Comparison of ENCODE assay signal across 26 cellular contexts in genomic region chr3:47337656-47338055, GRCh38.
"Had no signal": no experiment of that assay in that cellular context is flagged by ENCODE, and none has a peak within 500 bp of the region (broad histone marks: within the 10 kb centered on the region; RNA-seq: fewer than 3 reads in every experiment).

No MANE protein-coding gene starts in this region.

- H3K4me1 Mint-ChIP-seq: activated CD4-positive, alpha-beta T cell treated with anti-CD3 and anti-CD28 coated beads for 36 hours; activated naive CD4-positive, alpha-beta T cell treated with anti-CD3 and anti-CD28 coated beads, Interleukin-2, amount 10 ng/mL, durations not matched to agents 7 days and 5 days; endodermal cell had no signal

- H3K27ac Mint-ChIP-seq: activated CD4-positive, alpha-beta T cell treated with anti-CD3 and anti-CD28 coated beads for 36 hours; activated naive CD4-positive, alpha-beta T cell treated with anti-CD3 and anti-CD28 coated beads, Interleukin-2, amount 10 ng/mL, durations not matched to agents 7 days and 5 days; activated T-helper 1 cell treated with anti-CD3 and anti-CD28 coated beads, Interleukin-12 subunit alpha, Interleukin-12 subunit beta, Interleukin-2, Interleukin-4 antibody, amounts not matched to agents 30 ng/mL and 10 ng/mL and 1 ng/mL, durations not matched to agents 14 hours and 24 hours and 36 hours; endodermal cell; progenitor cell of endocrine pancreas; T-helper 1 cell treated with Interleukin-12 subunit alpha and Interleukin-12 subunit beta and Interleukin-4 antibody, amounts not matched to agents 30 μg/mL and 1 μg/mL, for 36 hours had no signal

- H3K27me3 Mint-ChIP-seq: activated CD4-positive, alpha-beta T cell treated with anti-CD3 and anti-CD28 coated beads for 36 hours; activated naive CD4-positive, alpha-beta T cell treated with anti-CD3 and anti-CD28 coated beads, Interleukin-2, amount 10 ng/mL, durations not matched to agents 7 days and 5 days; naive B cell; progenitor cell of endocrine pancreas had no signal

- DNase-seq: activated CD4-positive, alpha-beta T cell treated with anti-CD3 and anti-CD28 coated beads for 36 hours; activated CD4-positive, alpha-beta T cell treated with anti-CD3 and anti-CD28 coated beads, Interleukin-2, amount 50 U/mL, for 4 hours; activated CD4-positive, CD25-positive, alpha-beta regulatory T cell; activated CD8-positive, alpha-beta memory T cell treated with anti-CD3 and anti-CD28 coated beads, Interleukin-2, amount 50 U/mL, for 4 hours; activated gamma-delta T cell; activated naive CD4-positive, alpha-beta T cell treated with anti-CD3 and anti-CD28 coated beads, Interleukin-2, amount 10 ng/mL, durations not matched to agents 7 days and 5 days; activated T-cell treated with anti-CD3 and anti-CD28 coated beads, Interleukin-2, amount 50 U/mL, for 1 hour; amygdala; central memory CD4-positive, alpha-beta T cell; endodermal cell; esophagus squamous epithelium; left colon; mammary epithelial cell; naive B cell; ovary; right lobe of liver; stimulated activated CD4-positive, alpha-beta T cell treated with anti-CD3 and anti-CD28 coated beads, Interleukin-12 subunit alpha, Interleukin-12 subunit beta, amount 100 ng/mL, for 4 hours; stimulated activated CD4-positive, alpha-beta T cell treated with anti-CD3 and anti-CD28 coated beads, Interleukin-4, amount 100 ng/mL, for 1 hour; stomach; SW 1271; T1000 had no signal

- H3K4me3 Mint-ChIP-seq: activated CD4-positive, alpha-beta T cell treated with anti-CD3 and anti-CD28 coated beads for 36 hours; activated naive CD4-positive, alpha-beta T cell treated with anti-CD3 and anti-CD28 coated beads, Interleukin-2, amount 10 ng/mL, durations not matched to agents 7 days and 5 days; activated T-helper 1 cell treated with anti-CD3 and anti-CD28 coated beads, Interleukin-12 subunit alpha, Interleukin-12 subunit beta, Interleukin-2, Interleukin-4 antibody, amounts not matched to agents 30 ng/mL and 10 ng/mL and 1 ng/mL, durations not matched to agents 14 hours and 24 hours and 36 hours; endodermal cell; T-helper 1 cell treated with Interleukin-12 subunit alpha and Interleukin-12 subunit beta and Interleukin-4 antibody, amounts not matched to agents 30 μg/mL and 1 μg/mL, for 36 hours had no signal

- FAIRE-seq: frontal cortex, keratinocyte had no signal

- ATAC-seq: activated CD4-positive, alpha-beta T cell treated with anti-CD3 and anti-CD28 coated beads for 36 hours; left colon; right lobe of liver had no signal

- H3K9me3 Mint-ChIP-seq: activated naive CD4-positive, alpha-beta T cell treated with anti-CD3 and anti-CD28 coated beads, Interleukin-2, amount 10 ng/mL, durations not matched to agents 7 days and 5 days; activated T-helper 1 cell treated with anti-CD3 and anti-CD28 coated beads, Interleukin-12 subunit alpha, Interleukin-12 subunit beta, Interleukin-2, Interleukin-4 antibody, amounts not matched to agents 30 ng/mL and 10 ng/mL and 1 ng/mL, durations not matched to agents 14 hours and 24 hours and 36 hours; endodermal cell; naive B cell; T-helper 1 cell treated with Interleukin-12 subunit alpha and Interleukin-12 subunit beta and Interleukin-4 antibody, amounts not matched to agents 30 μg/mL and 1 μg/mL, for 36 hours had no signal
